In genomic region chr3:139289866-139290524, GRCh38 we compare ENCODE assay signal across 20 cellular contexts.
"Had no signal": no experiment of that assay in that cellular context is flagged by ENCODE, and none has a peak within 500 bp of the region (broad histone marks: within the 10 kb centered on the region; RNA-seq: fewer than 3 reads in every experiment).

No MANE protein-coding gene starts in this region.

- ATAC-seq: gastrocnemius medialis; left lobe of liver; natural killer cell; pancreas; stimulated activated effector memory CD8-positive, alpha-beta T cell treated with anti-CD3 and anti-CD28 coated beads, Interleukin-12 subunit alpha, Interleukin-12 subunit beta, amount 100 ng/mL, for 72 hours had no signal

- H3K9me3 ChIP-seq: gastrocnemius medialis, neutrophil, pancreas, right atrium auricular region, sigmoid colon, stomach, thyroid gland had no signal

- H3K27me3 ChIP-seq: dorsolateral prefrontal cortex, gastrocnemius medialis, pancreas, right atrium auricular region, sigmoid colon, stomach, thyroid gland had no signal

- H3K36me3 ChIP-seq: gastrocnemius medialis, neutrophil, pancreas, right atrium auricular region, sigmoid colon, stomach, thyroid gland had no signal

- H3K27ac ChIP-seq: dorsolateral prefrontal cortex, gastrocnemius medialis, neutrophil, pancreas, right atrium auricular region, sigmoid colon, stomach, thyroid gland had no signal

- H3K4me1 ChIP-seq: gastrocnemius medialis, sigmoid colon, stomach had no signal

- H3K4me3 ChIP-seq: dorsolateral prefrontal cortex, gastrocnemius medialis, lung, pancreas, right atrium auricular region, sigmoid colon, stomach, thyroid gland had no signal

- DNase-seq: dorsolateral prefrontal cortex; effector CD4-positive, alpha-beta T cell; foreskin fibroblast; gastrocnemius medialis; head of caudate nucleus; kidney; natural killer cell; pancreas; sigmoid colon; stimulated activated CD4-positive, alpha-beta T cell treated with anti-CD3 and anti-CD28 coated beads, Interleukin-2, amount 100 ng/mL, for 24 hours; stimulated activated CD4-positive, alpha-beta T cell treated with anti-CD3 and anti-CD28 coated beads, Interleukin-4, amount 100 ng/mL, for 24 hours; stimulated activated naive CD4-positive, alpha-beta T cell treated with Interleukin-2 at 50 U/mL for 16 hours; stomach; thyroid gland; trophoblast cell had no signal
